12 cellular contexts compared by ENCODE assay signal in the genomic region with DNA sequence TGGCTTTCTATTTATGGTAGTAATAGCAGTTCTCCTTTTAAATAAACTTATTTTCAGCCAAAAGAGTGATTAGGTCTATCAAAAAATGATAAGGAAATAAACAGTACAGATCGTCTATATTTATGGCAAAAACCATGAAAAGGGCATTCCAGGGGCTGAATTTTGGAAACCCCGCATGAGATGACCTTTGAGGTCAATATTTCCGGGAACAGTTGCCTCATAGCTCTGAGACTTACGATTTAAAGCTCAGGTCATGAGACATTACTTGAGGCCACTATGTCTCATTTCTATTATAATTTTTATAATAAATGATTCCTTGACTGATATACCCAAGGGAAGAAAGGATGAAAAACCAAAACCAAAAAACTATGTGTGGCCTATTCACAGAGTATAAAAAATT.
"Had no signal": no experiment of that assay in that cellular context is flagged by ENCODE, and none has a peak within 500 bp of the region (broad histone marks: within the 10 kb centered on the region; RNA-seq: fewer than 3 reads in every experiment).

No MANE protein-coding gene starts in this region.

- H3K4me1 Mint-ChIP-seq: memory B cell had no signal

- H3K79me2 ChIP-seq: parathyroid adenoma had no signal

- H3K9ac ChIP-seq: parathyroid adenoma had no signal

- H2AFZ ChIP-seq: parathyroid adenoma had no signal

- H3K27me3 Mint-ChIP-seq: naive thymus-derived CD8-positive, alpha-beta T cell had no signal

- H3K4me1 ChIP-seq: foreskin keratinocyte, parathyroid adenoma had no signal

- H3K36me3 ChIP-seq: cardiac muscle cell, neutrophil, tibial nerve had no signal

- H3K36me3 Mint-ChIP-seq: memory B cell had no signal

- H3K4me3 ChIP-seq: cardiac muscle cell, mucosa of descending colon, tibial nerve had no signal

- H3K4me3 Mint-ChIP-seq: memory B cell; naive thymus-derived CD8-positive, alpha-beta T cell had no signal

- H3K27me3 ChIP-seq: cardiac muscle cell, foreskin keratinocyte, neutrophil, tibial nerve had no signal

- ATAC-seq: foreskin keratinocyte; mucosa of descending colon; naive thymus-derived CD8-positive, alpha-beta T cell had no signal

- H3K27ac Mint-ChIP-seq: memory B cell had no signal

- DNase-seq: activated CD4-positive, CD25-positive, alpha-beta regulatory T cell treated with anti-CD3 and anti-CD28 coated beads, Interleukin-2, amount 50 U/mL, for 72 hours; activated naive CD4-positive, alpha-beta T cell treated with Interleukin-2 at 50 U/mL for 16 hours; activated T-cell treated with anti-CD3 and anti-CD28 coated beads for 4 hours; foreskin keratinocyte; mucosa of descending colon; naive thymus-derived CD8-positive, alpha-beta T cell; retina had no signal

- H3K9me3 ChIP-seq: neutrophil had no signal

- H3K27ac ChIP-seq: cardiac muscle cell, foreskin keratinocyte, neutrophil, parathyroid adenoma had no signal
